ENCODE assay signal across 8 cellular contexts in the genomic region with DNA sequence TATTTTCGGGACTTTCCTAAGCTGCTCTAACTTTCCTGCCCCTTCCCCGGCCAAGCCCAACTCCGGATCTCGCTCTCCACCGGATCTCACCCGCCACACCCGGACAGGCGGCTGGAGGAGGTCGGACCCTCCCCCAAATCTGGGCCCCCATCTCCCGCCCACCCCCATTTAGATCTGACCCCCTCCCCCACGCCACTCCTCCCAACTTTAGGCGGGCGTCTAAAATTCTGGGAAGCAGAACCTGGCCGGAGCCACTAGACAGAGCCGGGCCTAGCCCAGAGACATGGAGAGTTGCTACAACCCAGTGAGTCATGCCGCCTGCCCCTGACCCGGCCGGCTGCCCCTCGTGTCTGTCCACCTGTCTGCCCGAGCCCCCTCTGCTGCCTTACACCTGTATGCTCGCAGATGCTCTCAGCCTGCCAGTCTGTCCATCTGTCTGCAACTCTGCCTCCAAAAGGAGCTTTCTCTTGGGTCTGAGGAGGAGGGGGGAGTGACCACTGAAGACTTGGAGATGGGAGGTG. TPM values are rescaled to one million over a fixed set of nuclear protein-coding genes. Genes with fewer than 3 reads are reported as not detected.
DNase-seq lines count a peak whose midpoint lies in the region; ATAC-seq and TF ChIP-seq lines count a peak whose summit lies in the region.

TSS of gene NFKB2 (plus strand) at position 29 of the 521 bp plus-strand sequence. CDS start at position 284, 255 bp downstream.

- POLR2A ChIA-PET in naive thymus-derived CD8-positive, alpha-beta T cell (lab: Charles Lee): interaction anchor here (1.0 to 8.9 kb wide), 14 partner anchors 9 to 249 kb away, joined by 3 to 102 read pairs (median 8); partner anchors contain the start of genes ACTR1A, C10orf95, CUEDC2 and FBXL15

- H3K4me3 ChIP-seq in Peyer's patch: peak within 1 kb of the TSS; percentile 68 to 79 (median 69)

- H3K27ac Mint-ChIP-seq in endothelial cell (ENCODE audit: unreplicated experiment): peak within 1 kb of the TSS; percentile 22
- H3K27ac Mint-ChIP-seq in naive thymus-derived CD8-positive, alpha-beta T cell: peak within 1 kb of the TSS; percentile 92 to 100 (median 100)

- TF ChIP-seq POLR2A in Peyer's patch (IDR thresholded peaks at IDR 0.05): no peak

- peaks cover 0 to 42% (median 26%) of the 10 kb centered on the region in 4 donors for H3K4me1 ChIP-seq in Peyer's patch

- H3K36me3 Mint-ChIP-seq in endothelial cell (ENCODE audit: low read depth, unreplicated experiment): no peaks in the 10 kb centered on the region
- peaks cover 0 to 31% (median 0%) of the 10 kb centered on the region in 3 donors for H3K36me3 Mint-ChIP-seq in naive thymus-derived CD8-positive, alpha-beta T cell

- no peak for ATAC-seq in naive thymus-derived CD8-positive, alpha-beta T cell
- no peak for ATAC-seq in HG03039 (IDR thresholded peaks at IDR 0.05; ENCODE audit: unreplicated experiment)

- no peaks in the 10 kb centered on the region for H3K9me3 ChIP-seq in Peyer's patch

- peaks cover 5% of the 10 kb centered on the region for H3K4me1 Mint-ChIP-seq in endothelial cell (ENCODE audit: unreplicated experiment)
- peaks cover 15 to 59% (median 49%) of the 10 kb centered on the region in 4 donors for H3K4me1 Mint-ChIP-seq in naive thymus-derived CD8-positive, alpha-beta T cell

- TF ChIP-seq CTCF in Peyer's patch (IDR thresholded peaks at IDR 0.05) (no peak), endothelial cell (IDR thresholded peaks at IDR 0.05; ENCODE audit: unreplicated experiment) (no peak)

- H3K9me3 Mint-ChIP-seq in endothelial cell (ENCODE audit: unreplicated experiment): no peaks in the 10 kb centered on the region
- H3K9me3 Mint-ChIP-seq in naive thymus-derived CD8-positive, alpha-beta T cell: no peaks in the 10 kb centered on the region

- peak; percentile 29 for DNase-seq in ELF-1 (ENCODE audit: low read depth, low spot score)
- no peak for DNase-seq in Peyer's patch
- no peak for DNase-seq in endothelial cell (ENCODE audit: low spot score)
- DNase-seq in naive thymus-derived CD8-positive, alpha-beta T cell: no peak
- no peak for DNase-seq in cerebellar cortex (ENCODE audit: low spot score)
- no peak for DNase-seq in NOMO-1 (lab: John Stamatoyannopoulos, UW; ENCODE audit: unreplicated experiment in 2 of 2)
- DNase-seq in NCI-H2227 treated with DMSO at 0.1 percent for 48 hours (lab: John Stamatoyannopoulos, UW): no peak

- peak within 1 kb of the TSS; percentile 95 to 97 (median 96) for H3K27ac ChIP-seq in Peyer's patch

- H3K27me3 ChIP-seq in Peyer's patch: no peaks in the 10 kb centered on the region

- H3K27me3 Mint-ChIP-seq in endothelial cell (ENCODE audit: unreplicated experiment): peaks cover 12% of the 10 kb centered on the region
- no peaks in the 10 kb centered on the region for H3K27me3 Mint-ChIP-seq in naive thymus-derived CD8-positive, alpha-beta T cell

- H3K4me3 Mint-ChIP-seq in endothelial cell (ENCODE audit: unreplicated experiment): peak within 1 kb of the TSS; percentile 88
- H3K4me3 Mint-ChIP-seq in naive thymus-derived CD8-positive, alpha-beta T cell: peak within 1 kb of the TSS; percentile 93 to 98 (median 96)

- H3K36me3 ChIP-seq in Peyer's patch: peaks cover 0 to 6% (median 0%) of the 10 kb centered on the region in 3 donors

RNA-seq across cellular contexts. Expression of gene NFKB2, which starts in this region (rescaled TPM):
- total RNA-seq in Peyer's patch (10 to 100 TPM in 3 of 4 donors, 1 to 10 TPM in 1; 6.5 to 22.9 (median 19.2) TPM), endothelial cell (ENCODE audit: unreplicated experiment) (14.2 TPM)
- total RNA-seq in naive thymus-derived CD8-positive, alpha-beta T cell: 100 to 1,000 TPM; 111 to 123 TPM
- polyA plus RNA-seq in naive thymus-derived CD8-positive, alpha-beta T cell: 10 to 100 TPM in 1 of 3 donors, 1 to 10 TPM in 2; 6.1 to 14.6 (median 9.1) TPM
